Comparison of ENCODE assay signal across 9 cellular contexts in the genomic region with DNA sequence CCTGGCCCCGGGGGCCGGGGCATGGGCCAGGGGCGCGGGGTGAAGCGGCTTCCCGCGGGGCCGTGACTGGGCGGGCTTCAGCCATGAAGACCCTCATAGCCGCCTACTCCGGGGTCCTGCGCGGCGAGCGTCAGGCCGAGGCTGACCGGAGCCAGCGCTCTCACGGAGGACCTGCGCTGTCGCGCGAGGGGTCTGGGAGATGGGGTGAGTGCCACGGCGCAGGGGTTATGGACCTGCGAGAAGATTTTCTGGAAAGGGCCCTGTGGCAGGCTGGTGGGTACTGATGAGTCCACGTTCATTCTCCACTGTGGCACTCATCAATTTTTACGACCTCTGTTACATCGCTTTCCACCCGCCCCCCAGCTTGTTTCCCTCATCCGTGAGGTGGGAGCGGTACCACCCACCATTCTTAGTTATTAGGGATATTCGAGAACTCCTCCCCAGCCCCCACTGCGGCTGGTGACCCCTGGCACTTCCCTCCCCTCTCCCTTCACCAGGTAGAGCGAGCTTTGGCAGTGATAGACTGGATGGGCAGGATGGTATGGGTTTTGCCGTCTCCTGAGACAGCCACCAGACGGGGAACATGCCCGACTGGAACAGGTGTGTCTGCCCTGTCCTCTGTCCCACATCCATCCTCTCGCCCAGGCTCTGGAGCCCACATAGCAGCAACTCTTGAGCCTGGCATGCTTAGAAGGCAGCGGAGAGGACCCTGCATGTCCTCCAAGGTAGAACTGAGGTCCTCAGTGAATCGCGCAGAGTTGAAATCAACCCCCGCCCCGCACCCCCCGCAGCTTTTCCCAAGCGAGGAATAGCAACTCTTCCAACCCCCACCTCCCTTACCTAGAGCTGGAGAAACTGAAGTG. TPM values are rescaled to one million over a fixed set of nuclear protein-coding genes. Genes with fewer than 3 reads are reported as not detected.
A peak's percentile ranks its signal among the peaks of the same experiment; 100 is the strongest.
DNase-seq lines count a peak whose midpoint lies in the region; ATAC-seq, FAIRE-seq and TF ChIP-seq lines count a peak whose summit lies in the region.
"Had no signal": no experiment of that assay in that cellular context is flagged by ENCODE, and none has a peak within 500 bp of the region (broad histone marks: within the 10 kb centered on the region; RNA-seq: fewer than 3 reads in every experiment).

No MANE protein-coding gene starts in this region.

- no peak for TF ChIP-seq EP300 in A549 (IDR thresholded peaks at IDR 0.05)

- no peaks in the 10 kb centered on the region for H3K36me3 Mint-ChIP-seq in brain

- CTCF ChIA-PET in A549 (lab: Yijun Ruan, JAX) = interaction anchor here (0.6 to 4.4 kb wide), 8 partner anchors 9 to 476 kb away, joined by 3 to 19 read pairs (median 4); no protein-coding TSS in a partner anchor

- no peak overlapping the region for H3K27ac Mint-ChIP-seq in brain

- no peak for TF ChIP-seq CTCF in A549 (IDR thresholded peaks at IDR 0.05)
- TF ChIP-seq CTCF in brain (conservative IDR thresholded peaks at IDR 0.05) = no peak
- TF ChIP-seq CTCF in liver (IDR thresholded peaks at IDR 0.05; ENCODE audit: low read depth, low read length, missing input control) = no peak
- TF ChIP-seq CTCF in upper lobe of right lung (IDR thresholded peaks at IDR 0.05) = no peak

- H3K4me1 Mint-ChIP-seq in brain = peaks cover 26% of the 10 kb centered on the region

- no peak for TF ChIP-seq RAD21 in A549 (conservative IDR thresholded peaks at IDR 0.05 in 1 of 2, IDR thresholded peaks at IDR 0.05 in 1 of 2)
- TF ChIP-seq RAD21 in liver (IDR thresholded peaks at IDR 0.05) = peak in 1 of 2 donors; percentile 29

- H3K4me1 ChIP-seq in A549 (peaks cover 11% of the 10 kb centered on the region; the same call in 2 of the 3 replicates), liver (ENCODE audit: control insufficient read depth in 4 of 4, insufficient read depth in 4 of 4, low read length in 3 of 4) (peaks cover 0 to 60% (median 41%) of the 10 kb centered on the region in 4 donors), upper lobe of right lung (peaks cover 12% of the 10 kb centered on the region)

- WGBS in A549 (ENCODE audit: missing lambda C conversion rate) = 77% methylated on average over 31 of the region's 46 CpGs
- WGBS in liver = 7% methylated on average over 46 of the region's 46 CpGs

- no peak; a peak in 2 of 6 replicates for ATAC-seq in A549
- peak; percentile 1 for ATAC-seq in HG02759 (IDR thresholded peaks at IDR 0.05; ENCODE audit: unreplicated experiment)
- ATAC-seq in upper lobe of right lung = no peak
- ATAC-seq in HG03442 (IDR thresholded peaks at IDR 0.05; ENCODE audit: unreplicated experiment) = no peak
- no peak for ATAC-seq in GM18907 (IDR thresholded peaks at IDR 0.05; ENCODE audit: unreplicated experiment)

- intact Hi-C loops in upper lobe of right lung (cut with DNase I) = no loop called here

- no peaks in the 10 kb centered on the region for H3K36me3 ChIP-seq in liver (ENCODE audit: control insufficient read depth in 4 of 4, insufficient read depth in 3 of 4, low read depth in 1 of 4, low read length in 3 of 4)
- H3K36me3 ChIP-seq in upper lobe of right lung = no peaks in the 10 kb centered on the region

- H3K27me3 ChIP-seq in liver (ENCODE audit: control insufficient read depth in 4 of 4, insufficient read depth in 4 of 4, low read length in 3 of 4) (no peaks in the 10 kb centered on the region), upper lobe of right lung (no peaks in the 10 kb centered on the region)

- DNase-seq in A549 (ENCODE audit: low read depth in 1 of 2, low spot score in 1 of 2) = peak in 1 of 2 experiments; percentile 19
- DNase-seq in upper lobe of right lung = no peak
- DNase-seq in SHP77 (lab: John Stamatoyannopoulos, UW) = no peak

- H3K27ac ChIP-seq in A549 (peak overlapping the region; percentile 91 to 93), liver (ENCODE audit: low read depth in 1 of 2, low read length in 2 of 2) (peak overlapping the region; percentile 85 to 92), upper lobe of right lung (peak overlapping the region; percentile 71)

- FAIRE-seq in A549 (lab: Jason Lieb, UNC) = no peak
- FAIRE-seq: colon had no signal

- no peak for TF ChIP-seq POLR2A in A549 (IDR thresholded peaks at IDR 0.05; ENCODE audit: low read length)

- H3K4me3 ChIP-seq in A549 (peak overlapping the region; percentile 51), liver (ENCODE audit: low read depth in 1 of 3, low read length in 3 of 3) (peak overlapping the region; percentile 65 to 86 (median 80)), upper lobe of right lung (peak overlapping the region; percentile 55)

- peaks cover 0 to 6% (median 0%) of the 10 kb centered on the region in 5 experiments for H3K9me3 Mint-ChIP-seq in brain

- peak overlapping the region; percentile 72 to 77 for H3K9ac ChIP-seq in liver (ENCODE audit: low read depth in 1 of 2, low read length in 2 of 2)

- H3K4me2 ChIP-seq in A549 = peak overlapping the region; percentile 98

- POLR2A ChIA-PET in A549 (lab: Yijun Ruan, JAX) = no interaction called here

- no peaks in the 10 kb centered on the region for H3K9me3 ChIP-seq in A549
- H3K9me3 ChIP-seq in liver (ENCODE audit: control insufficient read depth in 4 of 4, low read length in 3 of 4) = no peaks in the 10 kb centered on the region
- no peaks in the 10 kb centered on the region for H3K9me3 ChIP-seq in upper lobe of right lung

- peak overlapping the region; percentile 75 to 80 (median 75) for H3K4me3 Mint-ChIP-seq in brain

- peaks cover 52% of the 10 kb centered on the region for H3K27me3 Mint-ChIP-seq in brain

TF ChIP-seq in A549, 52 proteins besides CTCF, POLR2A, EP300 and RAD21 (continues in another document):
- TF ChIP-seq BCL3 (IDR thresholded peaks at IDR 0.05) = no peak
- TF ChIP-seq CBX2 (IDR thresholded peaks at IDR 0.05; ENCODE audit: borderline replicate concordance, low read depth) = no peak
- no peak for TF ChIP-seq FOXS1 (CRISPR knock-in tag; IDR thresholded peaks at IDR 0.05)
- TF ChIP-seq CHD4 (IDR thresholded peaks at IDR 0.05; ENCODE audit: borderline replicate concordance) = no peak
- TF ChIP-seq RFX5 (IDR thresholded peaks at IDR 0.05) = no peak
- no peak for TF ChIP-seq RCOR1 (IDR thresholded peaks at IDR 0.05; ENCODE audit: low read depth, low read length)
- TF ChIP-seq NR3C1 (IDR thresholded peaks at IDR 0.05) = no peak

TF ChIP-seq in liver, 16 proteins besides CTCF, POLR2A, EP300 and RAD21:
- peak in 1 of 2 donors; percentile 6 for TF ChIP-seq HNF4A (conservative IDR thresholded peaks at IDR 0.05)
- TF ChIP-seq, protein P1, sequence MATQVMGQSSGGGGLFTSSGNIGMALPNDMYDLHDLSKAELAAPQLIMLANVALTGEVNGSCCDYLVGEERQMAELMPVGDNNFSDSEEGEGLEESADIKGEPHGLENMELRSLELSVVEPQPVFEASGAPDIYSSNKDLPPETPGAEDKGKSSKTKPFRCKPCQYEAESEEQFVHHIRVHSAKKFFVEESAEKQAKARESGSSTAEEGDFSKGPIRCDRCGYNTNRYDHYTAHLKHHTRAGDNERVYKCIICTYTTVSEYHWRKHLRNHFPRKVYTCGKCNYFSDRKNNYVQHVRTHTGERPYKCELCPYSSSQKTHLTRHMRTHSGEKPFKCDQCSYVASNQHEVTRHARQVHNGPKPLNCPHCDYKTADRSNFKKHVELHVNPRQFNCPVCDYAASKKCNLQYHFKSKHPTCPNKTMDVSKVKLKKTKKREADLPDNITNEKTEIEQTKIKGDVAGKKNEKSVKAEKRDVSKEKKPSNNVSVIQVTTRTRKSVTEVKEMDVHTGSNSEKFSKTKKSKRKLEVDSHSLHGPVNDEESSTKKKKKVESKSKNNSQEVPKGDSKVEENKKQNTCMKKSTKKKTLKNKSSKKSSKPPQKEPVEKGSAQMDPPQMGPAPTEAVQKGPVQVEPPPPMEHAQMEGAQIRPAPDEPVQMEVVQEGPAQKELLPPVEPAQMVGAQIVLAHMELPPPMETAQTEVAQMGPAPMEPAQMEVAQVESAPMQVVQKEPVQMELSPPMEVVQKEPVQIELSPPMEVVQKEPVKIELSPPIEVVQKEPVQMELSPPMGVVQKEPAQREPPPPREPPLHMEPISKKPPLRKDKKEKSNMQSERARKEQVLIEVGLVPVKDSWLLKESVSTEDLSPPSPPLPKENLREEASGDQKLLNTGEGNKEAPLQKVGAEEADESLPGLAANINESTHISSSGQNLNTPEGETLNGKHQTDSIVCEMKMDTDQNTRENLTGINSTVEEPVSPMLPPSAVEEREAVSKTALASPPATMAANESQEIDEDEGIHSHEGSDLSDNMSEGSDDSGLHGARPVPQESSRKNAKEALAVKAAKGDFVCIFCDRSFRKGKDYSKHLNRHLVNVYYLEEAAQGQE (IDR thresholded peaks at IDR 0.05) = no peak

RNA-seq across cellular contexts. Expression of gene DGAT2, which starts 0.6 kb away (rescaled TPM):
- polyA plus RNA-seq in A549 (2011; rRNA removed) (1.6 and 2.7 TPM in 2 replicates), A549 (2017; fragmentation: RNase III; extraction: RNeasy Plus Mini Kit Qiagen cat#74134 plus additional on column Dnase treatment) (1.9 to 3.3 TPM (median 2.3 TPM) in 3 replicates), brain (ENCODE audit: insufficient read depth, low read depth, low replicate concordance) (21.5 TPM), liver (100 to 1,000 TPM in 1 of 2 donors, 10 to 100 TPM in 1; 57.2 to 152 TPM)
- 3.0 and 4.7 TPM in 2 replicates for polyA plus RNA-seq in A549 (2012; cell fraction: cytosol; rRNA removed)
- polyA plus RNA-seq in A549 (2012; cell fraction: nucleus; rRNA removed) = 2.4 and 3.0 TPM in 2 replicates
- polyA minus RNA-seq in A549 (2011; rRNA and poly(A)+ RNA removed) = 1.4 and 4.5 TPM in 2 replicates
- total RNA-seq in liver (100 to 1,000 TPM in 1 of 2 donors, 10 to 100 TPM in 1; 64.0 to 151 TPM), upper lobe of right lung (6.2 TPM)

RNA-seq across cellular contexts. Expression of gene UVRAG, which starts 45.9 kb away (rescaled TPM):
- polyA plus RNA-seq in A549 (2011; rRNA removed) = 12.4 and 14.1 TPM in 2 replicates
- 4.2 and 5.1 TPM in 2 replicates for polyA plus RNA-seq in A549 (2012; cell fraction: cytosol; rRNA removed)
- polyA plus RNA-seq in A549 (2012; cell fraction: nucleus; rRNA removed) = 5.5 and 7.8 TPM in 2 replicates
- 6.1 to 6.5 TPM (median 6.4 TPM) in 3 replicates for polyA plus RNA-seq in A549 (2017; fragmentation: RNase III; extraction: RNeasy Plus Mini Kit Qiagen cat#74134 plus additional on column Dnase treatment)
- 14.8 and 14.9 TPM in 2 replicates for polyA minus RNA-seq in A549 (2011; rRNA and poly(A)+ RNA removed)
- polyA plus RNA-seq in brain (ENCODE audit: insufficient read depth, low read depth, low replicate concordance) = 12.3 TPM
- total RNA-seq in liver = 10 to 100 TPM; 12.1 to 15.1 TPM
- 1 to 10 TPM; 4.4 to 7.9 TPM for polyA plus RNA-seq in liver
- total RNA-seq in upper lobe of right lung = 31.0 TPM

RNA-seq across cellular contexts. Expression of gene MOGAT2, which starts 51.5 kb away (rescaled TPM):
- not detected in 2 replicates for polyA plus RNA-seq in A549 (2011; rRNA removed)
- polyA plus RNA-seq in A549 (2012; cell fraction: cytosol; rRNA removed) = not detected in 2 replicates
- polyA plus RNA-seq in A549 (2012; cell fraction: nucleus; rRNA removed) = 0.10 TPM in 1 of 2 replicates, not detected in the other
- not detected in 3 replicates for polyA plus RNA-seq in A549 (2017; fragmentation: RNase III; extraction: RNeasy Plus Mini Kit Qiagen cat#74134 plus additional on column Dnase treatment)
- polyA minus RNA-seq in A549 (2011; rRNA and poly(A)+ RNA removed) = not detected in 2 replicates
- polyA plus RNA-seq in brain (ENCODE audit: insufficient read depth, low read depth, low replicate concordance) = not detected
- total RNA-seq in liver = 10 to 100 TPM in 1 of 2 donors, 1 to 10 TPM in 1; 1.0 to 92.4 TPM
- 10 to 100 TPM; 24.3 to 50.9 TPM for polyA plus RNA-seq in liver
- not detected for total RNA-seq in upper lobe of right lung

Comparison
In these comparisons a context has a peak if more than half of its experiments do, and no peak if none do; other contexts are left out.
1. RNA of gene MOGAT2, which starts 51.5 kb away (polyA plus RNA-seq): 24.3 to 50.9 TPM in liver; not detected in brain (single experiment) and 0.10 TPM in A549; every median in the first group is over 10 times any median in the second.
2. Peak in every context shown above with its lines, with median percentiles within 50 percentile points of each other: H3K27ac ChIP-seq and H3K4me3 ChIP-seq.